Comparison of ENCODE assay signal across 4 cellular contexts in the genomic region with DNA sequence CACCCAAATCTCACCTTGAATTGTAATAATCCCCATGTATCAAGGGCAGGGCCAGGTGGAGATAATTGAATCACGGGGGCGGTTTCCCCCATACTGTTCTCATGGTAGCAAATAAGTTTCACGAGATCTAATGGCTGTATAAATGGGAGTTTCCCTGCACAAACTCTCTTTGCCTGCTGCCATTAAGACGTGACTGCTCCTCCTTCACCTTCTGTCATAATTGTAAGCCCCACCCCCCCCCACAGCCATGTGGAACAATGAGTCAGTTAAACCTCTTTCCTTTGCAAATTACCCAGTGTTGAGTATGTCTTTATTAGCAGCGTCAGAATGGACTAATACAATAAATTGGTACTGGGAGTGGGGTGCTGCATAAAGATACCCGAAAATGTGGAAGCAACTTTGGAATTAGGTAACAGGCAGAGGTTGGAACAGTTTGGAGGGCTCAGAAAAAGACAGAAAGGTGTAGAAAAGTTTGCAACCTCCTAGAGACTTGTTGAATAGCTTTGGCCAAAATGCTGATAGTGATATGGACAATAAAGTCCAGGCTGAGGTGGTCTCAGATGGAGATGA. TPM values are rescaled to one million over a fixed set of nuclear protein-coding genes. Genes with fewer than 3 reads are reported as not detected.
"Had no signal": no experiment of that assay in that cellular context is flagged by ENCODE, and none has a peak within 500 bp of the region (broad histone marks: within the 10 kb centered on the region; RNA-seq: fewer than 3 reads in every experiment).

No MANE protein-coding gene starts in this region.

RNA-seq across cellular contexts. Expression of a gene that starts 54.2 kb away (rescaled TPM):
- total RNA-seq: M059J, PC-3, Peyer's patch, Right ventricle myocardium superior had no signal
